In the genomic region with DNA sequence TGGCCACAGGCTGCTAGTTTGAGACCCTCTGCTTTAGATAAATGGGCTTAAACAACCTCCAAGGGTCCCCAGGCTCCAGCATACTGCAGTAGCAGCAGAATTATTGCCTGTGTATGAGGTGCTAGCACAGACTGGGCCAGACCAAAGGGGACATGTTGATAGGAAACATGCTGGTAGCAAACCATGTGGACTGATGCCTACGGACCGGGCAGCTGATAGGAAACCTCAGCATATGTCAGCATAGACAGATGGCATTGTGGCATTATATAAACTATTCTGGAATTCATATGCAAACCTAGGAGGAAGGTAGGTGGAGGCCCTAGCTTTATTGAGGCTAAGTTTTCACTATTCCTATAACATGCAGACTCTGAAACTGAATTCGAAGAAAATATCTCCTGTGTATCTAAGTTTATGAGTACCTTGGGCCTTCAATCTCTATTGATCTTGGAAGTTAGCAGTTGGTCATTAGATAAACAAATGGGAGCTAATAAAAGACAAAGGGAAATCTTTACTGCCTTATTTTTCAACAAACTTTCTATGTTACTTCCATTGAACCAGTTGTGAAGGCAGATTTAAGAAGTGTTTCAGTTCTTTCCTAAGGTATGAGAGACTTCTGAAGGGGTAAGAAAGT, we compare ENCODE assay signal across 3 cellular contexts.
TF ChIP-seq lines count a peak whose summit lies in the region.

No MANE protein-coding gene starts in this region.

TF ChIP-seq in A549, 52 proteins besides CTCF, POLR2A, EP300 and RAD21:
- no peak for TF ChIP-seq TP53 (CRISPR knock-in tag; IDR thresholded peaks at IDR 0.05)
- TF ChIP-seq PHF8 (IDR thresholded peaks at IDR 0.05; ENCODE audit: borderline replicate concordance, low read depth): no peak
- TF ChIP-seq, protein P1, sequence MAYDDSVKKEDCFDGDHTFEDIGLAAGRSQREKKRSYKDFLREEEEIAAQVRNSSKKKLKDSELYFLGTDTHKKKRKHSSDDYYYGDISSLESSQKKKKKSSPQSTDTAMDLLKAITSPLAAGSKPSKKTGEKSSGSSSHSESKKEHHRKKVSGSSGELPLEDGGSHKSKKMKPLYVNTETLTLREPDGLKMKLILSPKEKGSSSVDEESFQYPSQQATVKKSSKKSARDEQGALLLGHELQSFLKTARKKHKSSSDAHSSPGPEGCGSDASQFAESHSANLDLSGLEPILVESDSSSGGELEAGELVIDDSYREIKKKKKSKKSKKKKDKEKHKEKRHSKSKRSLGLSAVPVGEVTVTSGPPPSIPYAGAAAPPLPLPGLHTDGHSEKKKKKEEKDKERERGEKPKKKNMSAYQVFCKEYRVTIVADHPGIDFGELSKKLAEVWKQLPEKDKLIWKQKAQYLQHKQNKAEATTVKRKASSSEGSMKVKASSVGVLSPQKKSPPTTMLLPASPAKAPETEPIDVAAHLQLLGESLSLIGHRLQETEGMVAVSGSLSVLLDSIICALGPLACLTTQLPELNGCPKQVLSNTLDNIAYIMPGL (CRISPR knock-in tag; IDR thresholded peaks at IDR 0.05; ENCODE audit: borderline replicate concordance): no peak
- TF ChIP-seq, protein P2, sequence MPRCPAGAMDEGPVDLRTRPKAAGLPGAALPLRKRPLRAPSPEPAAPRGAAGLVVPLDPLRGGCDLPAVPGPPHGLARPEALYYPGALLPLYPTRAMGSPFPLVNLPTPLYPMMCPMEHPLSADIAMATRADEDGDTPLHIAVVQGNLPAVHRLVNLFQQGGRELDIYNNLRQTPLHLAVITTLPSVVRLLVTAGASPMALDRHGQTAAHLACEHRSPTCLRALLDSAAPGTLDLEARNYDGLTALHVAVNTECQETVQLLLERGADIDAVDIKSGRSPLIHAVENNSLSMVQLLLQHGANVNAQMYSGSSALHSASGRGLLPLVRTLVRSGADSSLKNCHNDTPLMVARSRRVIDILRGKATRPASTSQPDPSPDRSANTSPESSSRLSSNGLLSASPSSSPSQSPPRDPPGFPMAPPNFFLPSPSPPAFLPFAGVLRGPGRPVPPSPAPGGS (IDR thresholded peaks at IDR 0.05): no peak
- no peak for TF ChIP-seq SREBF2 (IDR thresholded peaks at IDR 0.05)
- no peak for TF ChIP-seq HOXA7 (CRISPR knock-in tag; IDR thresholded peaks at IDR 0.05)
- no peak for TF ChIP-seq KDM1A (IDR thresholded peaks at IDR 0.05; ENCODE audit: low read depth)
- no peak for TF ChIP-seq ESRRA (IDR thresholded peaks at IDR 0.05; ENCODE audit: borderline replicate concordance, low read length)

TF ChIP-seq in H1, 55 proteins besides CTCF, POLR2A, EP300 and RAD21:
- TF ChIP-seq, protein P3, sequence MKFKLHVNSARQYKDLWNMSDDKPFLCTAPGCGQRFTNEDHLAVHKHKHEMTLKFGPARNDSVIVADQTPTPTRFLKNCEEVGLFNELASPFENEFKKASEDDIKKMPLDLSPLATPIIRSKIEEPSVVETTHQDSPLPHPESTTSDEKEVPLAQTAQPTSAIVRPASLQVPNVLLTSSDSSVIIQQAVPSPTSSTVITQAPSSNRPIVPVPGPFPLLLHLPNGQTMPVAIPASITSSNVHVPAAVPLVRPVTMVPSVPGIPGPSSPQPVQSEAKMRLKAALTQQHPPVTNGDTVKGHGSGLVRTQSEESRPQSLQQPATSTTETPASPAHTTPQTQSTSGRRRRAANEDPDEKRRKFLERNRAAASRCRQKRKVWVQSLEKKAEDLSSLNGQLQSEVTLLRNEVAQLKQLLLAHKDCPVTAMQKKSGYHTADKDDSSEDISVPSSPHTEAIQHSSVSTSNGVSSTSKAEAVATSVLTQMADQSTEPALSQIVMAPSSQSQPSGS (IDR thresholded peaks at IDR 0.05; ENCODE audit: low read length): no peak
- TF ChIP-seq, protein P4, sequence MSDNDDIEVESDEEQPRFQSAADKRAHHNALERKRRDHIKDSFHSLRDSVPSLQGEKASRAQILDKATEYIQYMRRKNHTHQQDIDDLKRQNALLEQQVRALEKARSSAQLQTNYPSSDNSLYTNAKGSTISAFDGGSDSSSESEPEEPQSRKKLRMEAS (IDR thresholded peaks at IDR 0.05): no peak
- TF ChIP-seq ASH2L (IDR thresholded peaks at IDR 0.05; ENCODE audit: low read length) (no peak), KDM4A (IDR thresholded peaks at IDR 0.05; ENCODE audit: low read depth, low read length, severe bottlenecking) (no peak), EGR1 (IDR thresholded peaks at IDR 0.05; ENCODE audit: borderline replicate concordance, low read depth, low read length) (no peak), POU5F1 (IDR thresholded peaks at IDR 0.05; ENCODE audit: low read depth, low read length) (no peak), SIRT6 (IDR thresholded peaks at IDR 0.05; ENCODE audit: low read length) (no peak), JUN (IDR thresholded peaks at IDR 0.05; ENCODE audit: low read depth, low read length) (no peak)

TF ChIP-seq in HEK293T, 16 proteins besides CTCF, POLR2A, EP300 and RAD21:
- no peak for TF ChIP-seq HDGF (IDR thresholded peaks at IDR 0.05; ENCODE audit: borderline replicate concordance)
